Comparison of ENCODE assay signal across 9 cellular contexts in the genomic region with DNA sequence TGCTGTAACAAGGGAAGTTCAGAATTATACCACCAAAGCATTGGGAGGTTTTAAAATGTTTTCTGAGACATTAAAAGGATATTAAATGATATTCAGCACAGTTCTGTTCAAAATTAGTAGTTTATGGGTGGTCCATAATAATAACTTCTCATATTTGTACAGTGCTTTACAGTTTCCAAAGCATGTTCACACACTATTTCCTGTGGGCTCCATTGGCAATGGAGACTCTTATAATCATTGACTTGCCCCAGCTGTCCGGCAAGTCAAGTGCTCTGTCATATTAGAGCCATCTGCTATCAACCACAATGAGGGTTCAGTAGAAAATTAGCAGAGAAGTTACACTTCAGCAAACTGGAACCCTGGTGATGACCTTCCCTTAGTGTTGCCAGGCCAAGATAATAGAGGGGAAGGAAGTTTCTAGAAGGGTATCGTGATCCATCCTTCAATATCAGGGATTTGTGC.
DNase-seq lines count a peak whose midpoint lies in the region; ATAC-seq and TF ChIP-seq lines count a peak whose summit lies in the region.
"Had no signal": no experiment of that assay in that cellular context is flagged by ENCODE, and none has a peak within 500 bp of the region (broad histone marks: within the 10 kb centered on the region; RNA-seq: fewer than 3 reads in every experiment).

No MANE protein-coding gene starts in this region.

- in situ Hi-C loops in transverse colon (cut with MboI; ENCODE audit: low pct_ligation_motif_present in 1 of 4, low pct_unique_long_range_greater_than_20kb in 1 of 4, low sequenced_read_pairs in 3 of 4) = loop anchor here (10.0 to 25.0 kb wide), 3 partner anchors 547 to 797 kb away; partner anchors contain the start of gene FUT8 (in 2 of the 4)

- WGBS in transverse colon (ENCODE audit: low coverage in 1 of 2), 2 donors = 60 to 61% methylated on average over 1 to 2 of the region's 2 CpGs
- 52% methylated on average over 2 of the region's 2 CpGs for WGBS in right lobe of liver (ENCODE audit: insufficient coverage, low coverage, low lambda C conversion rate, missing lambda C conversion rate)

- DNase-seq in RWPE2 (ENCODE audit: low spot score) = no peak
- no peak for DNase-seq in cortex of kidney (lab: John Stamatoyannopoulos, UW)
- DNase-seq in transverse colon = no peak
- no peak for DNase-seq in right lobe of liver

- ATAC-seq in GM18861 (IDR thresholded peaks at IDR 0.05; ENCODE audit: unreplicated experiment) = peak; percentile 95
- ATAC-seq in HG02840 (IDR thresholded peaks at IDR 0.05; ENCODE audit: low FRiP score, unreplicated experiment) = peak; percentile 69
- no peak for ATAC-seq in RWPE2 (ENCODE audit: low read depth)
- no peak for ATAC-seq in GM21528 (IDR thresholded peaks at IDR 0.05; ENCODE audit: low FRiP score, unreplicated experiment)
- ATAC-seq in right lobe of liver = no peak

- H3K4me1 ChIP-seq in RWPE2 (ENCODE audit: insufficient read depth, poor library complexity, severe bottlenecking) = no peaks in the 10 kb centered on the region
- peaks cover 0 to 9% (median 4%) of the 10 kb centered on the region in 4 donors for H3K4me1 ChIP-seq in transverse colon
- H3K4me1 ChIP-seq in right lobe of liver = no peaks in the 10 kb centered on the region

- intact Hi-C loops in transverse colon (cut with DNase I; ENCODE audit: low total_unique reads) = loop anchor here (10.0 kb wide), 1 partner anchor 795 kb away; no protein-coding TSS in a partner anchor
- intact Hi-C loops in right lobe of liver (cut with DNase I) = no loop called here

- TF ChIP-seq POLR2A in transverse colon (IDR thresholded peaks at IDR 0.05) (no peak), right lobe of liver (IDR thresholded peaks at IDR 0.05) (no peak)

- TF ChIP-seq CTCF in 22Rv1 (IDR thresholded peaks at IDR 0.05) = peak; percentile 39
- TF ChIP-seq CTCF in RWPE2 (IDR thresholded peaks at IDR 0.05; ENCODE audit: poor library complexity, severe bottlenecking) = peak; percentile 56
- peak in 1 of 5 experiments; percentile 1 for TF ChIP-seq CTCF in transverse colon (IDR thresholded peaks at IDR 0.05)
- TF ChIP-seq CTCF in right lobe of liver (IDR thresholded peaks at IDR 0.05) = peak in 1 of 4 donors; percentile 2

- no peak overlapping the region for H3K4me3 ChIP-seq in RWPE2 (ENCODE audit: severe bottlenecking)
- H3K4me3 ChIP-seq in transverse colon = no peak overlapping the region
- no peak overlapping the region for H3K4me3 ChIP-seq in right lobe of liver
- H3K4me3 ChIP-seq: mucosa of descending colon had no signal

- no peak for TF ChIP-seq EP300 in transverse colon (IDR thresholded peaks at IDR 0.05; ENCODE audit: low read depth)

- H3K27me3 ChIP-seq in RWPE2 (ENCODE audit: insufficient read depth, poor library complexity, severe bottlenecking) = peaks cover 16% of the 10 kb centered on the region
- no peaks in the 10 kb centered on the region for H3K27me3 ChIP-seq in transverse colon
- H3K27me3 ChIP-seq in right lobe of liver = no peaks in the 10 kb centered on the region

- H3K9me3 ChIP-seq in RWPE2 (ENCODE audit: severe bottlenecking) = no peaks in the 10 kb centered on the region
- H3K9me3 ChIP-seq in transverse colon = no peaks in the 10 kb centered on the region
- no peaks in the 10 kb centered on the region for H3K9me3 ChIP-seq in right lobe of liver
- H3K9me3 ChIP-seq: mucosa of descending colon had no signal

- H3K27ac ChIP-seq in 22Rv1 (no peak overlapping the region), RWPE2 (ENCODE audit: poor library complexity, severe bottlenecking) (no peak overlapping the region), transverse colon (no peak overlapping the region), right lobe of liver (no peak overlapping the region)

- H3K36me3 ChIP-seq in RWPE2 (ENCODE audit: low read depth) (no peaks in the 10 kb centered on the region), transverse colon (no peaks in the 10 kb centered on the region), right lobe of liver (no peaks in the 10 kb centered on the region)

Comparison
In these comparisons a context has a peak if more than half of its experiments do, and no peak if none do; other contexts are left out.
1. ATAC-seq: peak in GM18861 (single experiment) and HG02840 (single experiment); none in RWPE2 (single experiment), GM21528 (single experiment) and right lobe of liver (0 of 4).